8 cellular contexts compared by ENCODE assay signal in genomic region chr10:102645741-102646609, GRCh38.
DNase-seq lines count a peak whose midpoint lies in the region; ATAC-seq and TF ChIP-seq lines count a peak whose summit lies in the region.

No MANE protein-coding gene starts in this region.

- H3K4me3 ChIP-seq in iPS-11a (ENCODE audit: low read depth, low read length) (peak overlapping the region; percentile 72), skeletal muscle cell (ENCODE audit: low read depth, low read length) (peak overlapping the region; percentile 63)

- TF ChIP-seq EP300 in Ishikawa (IDR thresholded peaks at IDR 0.05; ENCODE audit: borderline replicate concordance): no peak

- TF ChIP-seq RAD21 in Ishikawa (IDR thresholded peaks at IDR 0.05; ENCODE audit: low read depth): no peak

- peak; percentile 61 for DNase-seq in DMS153 treated with DMSO at 0.1 percent for 48 hours (lab: John Stamatoyannopoulos, UW; ENCODE audit: unreplicated experiment)
- peak; percentile 94 for DNase-seq in T1000 (lab: John Stamatoyannopoulos, UW)
- DNase-seq in astrocyte of the hippocampus (ENCODE audit: low read depth, low spot score): peak; percentile 92
- DNase-seq in skeletal muscle cell (ENCODE audit: low read depth): peak; percentile 92
- DNase-seq in NCI-H510A (lab: John Stamatoyannopoulos, UW): no peak

- peak; percentile 25 for ATAC-seq in GM21515 (IDR thresholded peaks at IDR 0.05; ENCODE audit: unreplicated experiment)

TF ChIP-seq in Ishikawa, 13 proteins besides CTCF, POLR2A, EP300 and RAD21:
- TF ChIP-seq FOXM1 (IDR thresholded peaks at IDR 0.05; ENCODE audit: borderline replicate concordance, low read depth) (no peak), YY1 (IDR thresholded peaks at IDR 0.05; ENCODE audit: low read depth) (no peak), USF1 (IDR thresholded peaks at IDR 0.05) (no peak), REST (IDR thresholded peaks at IDR 0.05; ENCODE audit: low read depth) (no peak), TAF1 (IDR thresholded peaks at IDR 0.05; ENCODE audit: low read depth) (peak; percentile 25; the same call in 1 of the 2 replicates), CEBPB (IDR thresholded peaks at IDR 0.05) (0 out of 2 replicates have a peak, but pooled peaks have one; percentile 24), NFIC (IDR thresholded peaks at IDR 0.05) (0 out of 2 replicates have a peak, but pooled peaks have one; percentile 5), EGR1 (IDR thresholded peaks at IDR 0.05) (no peak), ZBTB7A (IDR thresholded peaks at IDR 0.05; ENCODE audit: low read depth) (no peak; the same call in 1 of the 2 replicates), TCF12 (IDR thresholded peaks at IDR 0.05; ENCODE audit: low read depth) (no peak), MAX (IDR thresholded peaks at IDR 0.05) (no peak), CREB1 (IDR thresholded peaks at IDR 0.05; ENCODE audit: low read depth) (no peak), TEAD4 (IDR thresholded peaks at IDR 0.05) (no peak)
